Comparison of ENCODE assay signal across 1 cellular context in the genomic region with DNA sequence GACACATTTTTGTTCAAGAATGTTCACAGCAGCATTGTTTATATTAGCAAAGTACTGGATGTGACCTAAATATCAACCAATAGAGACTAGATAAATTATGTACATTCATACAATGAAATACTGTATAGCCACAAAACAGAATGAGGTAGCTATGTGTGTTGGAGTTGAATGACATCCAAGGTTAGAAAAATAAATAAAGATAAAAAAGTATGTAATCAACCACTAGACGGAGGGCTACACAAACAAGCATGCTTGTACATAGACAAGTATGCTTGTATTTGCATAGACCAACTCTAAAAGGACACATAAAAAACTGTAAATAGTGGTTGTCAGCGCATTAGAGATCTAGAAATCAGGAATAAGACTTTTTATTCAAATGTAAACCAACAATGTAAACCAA.
TF ChIP-seq lines count a peak whose summit lies in the region.

No MANE protein-coding gene starts in this region.

TF ChIP-seq in liver, 16 proteins besides CTCF, POLR2A, EP300 and RAD21 (continued from another document):
- TF ChIP-seq, protein P1, sequence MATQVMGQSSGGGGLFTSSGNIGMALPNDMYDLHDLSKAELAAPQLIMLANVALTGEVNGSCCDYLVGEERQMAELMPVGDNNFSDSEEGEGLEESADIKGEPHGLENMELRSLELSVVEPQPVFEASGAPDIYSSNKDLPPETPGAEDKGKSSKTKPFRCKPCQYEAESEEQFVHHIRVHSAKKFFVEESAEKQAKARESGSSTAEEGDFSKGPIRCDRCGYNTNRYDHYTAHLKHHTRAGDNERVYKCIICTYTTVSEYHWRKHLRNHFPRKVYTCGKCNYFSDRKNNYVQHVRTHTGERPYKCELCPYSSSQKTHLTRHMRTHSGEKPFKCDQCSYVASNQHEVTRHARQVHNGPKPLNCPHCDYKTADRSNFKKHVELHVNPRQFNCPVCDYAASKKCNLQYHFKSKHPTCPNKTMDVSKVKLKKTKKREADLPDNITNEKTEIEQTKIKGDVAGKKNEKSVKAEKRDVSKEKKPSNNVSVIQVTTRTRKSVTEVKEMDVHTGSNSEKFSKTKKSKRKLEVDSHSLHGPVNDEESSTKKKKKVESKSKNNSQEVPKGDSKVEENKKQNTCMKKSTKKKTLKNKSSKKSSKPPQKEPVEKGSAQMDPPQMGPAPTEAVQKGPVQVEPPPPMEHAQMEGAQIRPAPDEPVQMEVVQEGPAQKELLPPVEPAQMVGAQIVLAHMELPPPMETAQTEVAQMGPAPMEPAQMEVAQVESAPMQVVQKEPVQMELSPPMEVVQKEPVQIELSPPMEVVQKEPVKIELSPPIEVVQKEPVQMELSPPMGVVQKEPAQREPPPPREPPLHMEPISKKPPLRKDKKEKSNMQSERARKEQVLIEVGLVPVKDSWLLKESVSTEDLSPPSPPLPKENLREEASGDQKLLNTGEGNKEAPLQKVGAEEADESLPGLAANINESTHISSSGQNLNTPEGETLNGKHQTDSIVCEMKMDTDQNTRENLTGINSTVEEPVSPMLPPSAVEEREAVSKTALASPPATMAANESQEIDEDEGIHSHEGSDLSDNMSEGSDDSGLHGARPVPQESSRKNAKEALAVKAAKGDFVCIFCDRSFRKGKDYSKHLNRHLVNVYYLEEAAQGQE (IDR thresholded peaks at IDR 0.05), result no peak
- no peak for TF ChIP-seq FOXA1 (IDR thresholded peaks at IDR 0.05)
- TF ChIP-seq RXRA (IDR thresholded peaks at IDR 0.05), result no peak
- no peak for TF ChIP-seq SP1 (IDR thresholded peaks at IDR 0.05)
- TF ChIP-seq GABPA (IDR thresholded peaks at IDR 0.05 in 1 of 2, conservative IDR thresholded peaks at IDR 0.05 in 1 of 2), result no peak
- TF ChIP-seq, protein P2, sequence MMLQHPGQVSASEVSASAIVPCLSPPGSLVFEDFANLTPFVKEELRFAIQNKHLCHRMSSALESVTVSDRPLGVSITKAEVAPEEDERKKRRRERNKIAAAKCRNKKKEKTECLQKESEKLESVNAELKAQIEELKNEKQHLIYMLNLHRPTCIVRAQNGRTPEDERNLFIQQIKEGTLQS (IDR thresholded peaks at IDR 0.05), result no peak
- no peak for TF ChIP-seq YY1 (IDR thresholded peaks at IDR 0.05)
